7 cellular contexts compared by ENCODE assay signal in the genomic region with DNA sequence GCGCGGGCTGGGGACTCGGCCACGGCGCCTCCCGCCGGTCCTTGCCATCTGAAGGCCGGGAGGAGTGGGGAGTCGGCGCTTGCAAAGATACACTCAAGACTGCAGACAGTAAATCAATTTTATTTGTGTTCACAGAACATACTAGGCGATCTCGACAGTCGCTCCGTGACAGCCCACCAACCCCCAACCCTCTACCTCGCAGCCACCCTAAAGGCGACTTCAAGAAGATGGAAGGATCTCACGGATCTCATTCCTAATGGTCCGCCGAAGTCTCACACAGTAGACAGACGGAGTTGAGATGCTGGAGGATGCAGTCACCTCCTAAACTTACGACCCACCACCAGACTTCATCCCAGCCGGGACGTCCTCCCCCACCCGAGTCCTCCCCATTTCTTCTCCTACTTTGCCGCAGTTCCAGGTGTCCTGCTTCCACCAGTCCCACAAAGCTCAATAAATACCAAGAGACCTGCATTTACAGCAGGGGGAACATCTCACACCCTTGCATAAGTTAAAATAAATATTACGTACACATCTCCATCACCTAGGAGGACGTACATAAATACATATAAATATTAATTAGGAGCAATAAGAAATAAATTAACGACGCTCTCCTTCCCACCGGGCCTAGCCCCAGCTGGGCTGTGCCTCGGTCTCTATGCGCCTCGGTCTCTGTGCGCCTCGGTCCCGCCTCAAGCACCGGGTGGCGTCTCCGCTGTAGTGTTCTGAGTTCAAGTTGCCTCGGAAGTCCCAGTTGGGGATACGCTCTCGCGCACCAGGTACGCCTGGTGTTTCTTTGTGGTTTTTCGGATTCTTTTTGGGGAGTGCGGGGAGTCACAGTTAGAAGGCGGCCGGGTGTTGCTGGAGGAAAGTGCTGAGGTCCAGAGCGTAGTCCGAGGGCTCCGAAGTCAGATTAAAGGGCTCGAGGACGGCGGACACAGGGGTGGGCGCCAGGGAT. TPM values are rescaled to one million over a fixed set of nuclear protein-coding genes. Genes with fewer than 3 reads are reported as not detected.
A peak's percentile ranks its signal among the peaks of the same experiment; 100 is the strongest.
DNase-seq lines count a peak whose midpoint lies in the region; ATAC-seq and TF ChIP-seq lines count a peak whose summit lies in the region.

No MANE protein-coding gene starts in this region.

- peak overlapping the region; percentile 99 for H3K4me3 Mint-ChIP-seq in osteocyte (ENCODE audit: unreplicated experiment)

- H3K9me3 Mint-ChIP-seq in osteocyte (ENCODE audit: unreplicated experiment), result no peaks in the 10 kb centered on the region

- ATAC-seq in GM19025 (IDR thresholded peaks at IDR 0.05; ENCODE audit: low read depth, unreplicated experiment), result peak; percentile 25
- ATAC-seq in HG03571 (IDR thresholded peaks at IDR 0.05; ENCODE audit: unreplicated experiment), result peak; percentile 21

- peak overlapping the region; percentile 98 for H3K27ac Mint-ChIP-seq in osteocyte (ENCODE audit: unreplicated experiment)

- H3K4me3 ChIP-seq in fibroblast of the aortic adventitia (ENCODE audit: low read depth, low read length), result peak overlapping the region; percentile 95

- no peak for TF ChIP-seq CTCF in fibroblast of the aortic adventitia (IDR thresholded peaks at IDR 0.05; ENCODE audit: insufficient read depth, low read length)
- TF ChIP-seq CTCF in osteocyte (IDR thresholded peaks at IDR 0.05), result no peak

- peaks cover 37% of the 10 kb centered on the region for H3K36me3 Mint-ChIP-seq in osteocyte (ENCODE audit: unreplicated experiment)

- H3K27me3 Mint-ChIP-seq in osteocyte (ENCODE audit: unreplicated experiment), result no peaks in the 10 kb centered on the region

- H3K4me1 Mint-ChIP-seq in osteocyte (ENCODE audit: unreplicated experiment), result peaks cover 55% of the 10 kb centered on the region

- peak; percentile 82 for DNase-seq in activated CD8-positive, alpha-beta memory T cell treated with anti-CD3 and anti-CD28 coated beads, Interleukin-2, amount 50 U/mL, for 48 hours
- DNase-seq in fibroblast of the aortic adventitia (ENCODE audit: low read depth), result peak; percentile 45
- DNase-seq in osteocyte (ENCODE audit: extremely low spot score, unreplicated experiment), result no peak
- DNase-seq in iPS-NIHi11 (ENCODE audit: low spot score), result no peak
- no peak for DNase-seq in NCI-H1092 treated with DMSO at 0.1 percent for 48 hours (lab: John Stamatoyannopoulos, UW)

RNA-seq across cellular contexts. Expression of a gene that starts 0.9 kb away (rescaled TPM):
- total RNA-seq in fibroblast of the aortic adventitia (ENCODE audit: low replicate concordance) (77.8 and 109 TPM in 2 replicates), osteocyte (86.8 and 88.1 TPM in 2 replicates)

RNA-seq across cellular contexts. Expression of a gene that starts 1.0 kb away (rescaled TPM):
- total RNA-seq in fibroblast of the aortic adventitia (ENCODE audit: low replicate concordance) (23.8 and 26.7 TPM in 2 replicates), osteocyte (395 and 418 TPM in 2 replicates)

RNA-seq across cellular contexts. Expression of a gene that starts 23.2 kb away (rescaled TPM):
- total RNA-seq in fibroblast of the aortic adventitia (ENCODE audit: low replicate concordance), result 120 and 996 TPM in 2 replicates
- total RNA-seq in osteocyte, result 725 and 729 TPM in 2 replicates

RNA-seq across cellular contexts. Expression of a gene that starts 26.3 kb away (rescaled TPM):
- total RNA-seq in fibroblast of the aortic adventitia (ENCODE audit: low replicate concordance) (3.7 and 12.1 TPM in 2 replicates), osteocyte (37.7 and 40.1 TPM in 2 replicates)

RNA-seq across cellular contexts. Expression of a gene that starts 52.6 kb away (rescaled TPM):
- total RNA-seq in fibroblast of the aortic adventitia (ENCODE audit: low replicate concordance), result 0.82 and 9.9 TPM in 2 replicates
- total RNA-seq in osteocyte, result 28.1 and 31.5 TPM in 2 replicates

Comparison
In these comparisons a context has a peak if more than half of its experiments do, and no peak if none do; other contexts are left out.
1. DNase-seq: peak in activated CD8-positive, alpha-beta memory T cell treated with anti-CD3 and anti-CD28 coated beads, Interleukin-2, amount 50 U/mL, for 48 hours (single experiment) and fibroblast of the aortic adventitia (single experiment); none in osteocyte (single experiment), iPS-NIHi11 (single experiment) and NCI-H1092 treated with DMSO at 0.1 percent for 48 hours (single experiment).
2. RNA of a gene that starts 1.0 kb away (total RNA-seq): 395 to 418 TPM in osteocyte; 23.8 to 26.7 TPM in fibroblast of the aortic adventitia; every median in the first group is over 10 times any median in the second.